ENCODE assay signal across 27 cellular contexts in genomic region chrX:10118530-10118929, GRCh38. TPM values are rescaled to one million over a fixed set of nuclear protein-coding genes. Genes with fewer than 3 reads are reported as not detected.
DNase-seq lines count a peak whose midpoint lies in the region; ATAC-seq and TF ChIP-seq lines count a peak whose summit lies in the region.
"Had no signal": no experiment of that assay in that cellular context is flagged by ENCODE, and none has a peak within 500 bp of the region (broad histone marks: within the 10 kb centered on the region; RNA-seq: fewer than 3 reads in every experiment).

No MANE protein-coding gene starts in this region.

- H3K9me2 ChIP-seq in OCI-LY1 (ENCODE audit: low read depth, low read length), result no peaks in the 10 kb centered on the region

- H3K27me3 Mint-ChIP-seq in stimulated activated naive B cell treated with anti-CD40 and anti-IgM and Interleukin-4, amounts not matched to agents 10 μg/mL and 1 μg/mL and 100 μg/mL, for 72 hours, result no peaks in the 10 kb centered on the region
- H3K27me3 Mint-ChIP-seq: central memory CD8-positive, alpha-beta T cell had no signal

- H3K9ac ChIP-seq in BLaER1 treated with 17β-estradiol and CSF1 and Interleukin-3, amounts not matched to agents 10 nM and 100 nM, result peak overlapping the region in 2 of 11 experiments; percentile 31 to 39; a peak in 3 of 22 replicates
- H3K9ac ChIP-seq in OCI-LY1 (ENCODE audit: low read length), result no peak overlapping the region

- peak overlapping the region; percentile 59 to 87 (median 79) for H3K4me2 ChIP-seq in BLaER1 treated with 17β-estradiol and CSF1 and Interleukin-3, amounts not matched to agents 10 nM and 100 nM
- H3K4me2 ChIP-seq in OCI-LY1 (ENCODE audit: low read length), result no peak overlapping the region

- ATAC-seq in gastroesophageal sphincter (no peak), psoas muscle (no peak)
- peak; percentile 54 to 58 for ATAC-seq in stimulated activated naive B cell treated with anti-CD40 and anti-IgM and Interleukin-4, amounts not matched to agents 10 μg/mL and 1 μg/mL and 100 μg/mL, for 72 hours (replicated peaks)

- no peak overlapping the region for H3K4me3 ChIP-seq in BLaER1 treated with 17β-estradiol and CSF1 and Interleukin-3, amounts not matched to agents 10 nM and 100 nM
- no peak overlapping the region for H3K4me3 ChIP-seq in OCI-LY1 (ENCODE audit: low read depth, low read length, poor library complexity, severe bottlenecking)
- H3K4me3 ChIP-seq in gastroesophageal sphincter, result no peak overlapping the region
- H3K4me3 ChIP-seq in psoas muscle, result no peak overlapping the region
- H3K4me3 ChIP-seq: HAP-1, lower lobe of right lung, SK-N-MC, tibial nerve had no signal

- H3K36me3 ChIP-seq in BLaER1 treated with 17β-estradiol and CSF1 and Interleukin-3, amounts not matched to agents 10 nM and 100 nM, result peaks cover 0 to 10% (median 7%) of the 10 kb centered on the region in 11 experiments; a peak in 5 of 22 replicates
- H3K36me3 ChIP-seq in OCI-LY1 (ENCODE audit: insufficient read depth, low read length), result peaks cover 19% of the 10 kb centered on the region
- peaks cover 0 to 20% of the 10 kb centered on the region in 2 donors for H3K36me3 ChIP-seq in gastroesophageal sphincter
- H3K36me3 ChIP-seq in psoas muscle (ENCODE audit: insufficient read depth in 1 of 2, low read depth in 1 of 2), result no peaks in the 10 kb centered on the region

- no peak for TF ChIP-seq EP300 in gastroesophageal sphincter (IDR thresholded peaks at IDR 0.05)

- peaks cover 0 to 19% (median 4%) of the 10 kb centered on the region in 11 experiments; a peak in 8 of 22 replicates for H4K20me1 ChIP-seq in BLaER1 treated with 17β-estradiol and CSF1 and Interleukin-3, amounts not matched to agents 10 nM and 100 nM
- H4K20me1 ChIP-seq in OCI-LY1 (ENCODE audit: insufficient read depth, low read length), result no peaks in the 10 kb centered on the region

- peak overlapping the region in 7 of 11 experiments; percentile 17 to 67 (median 41); a peak in 8 of 22 replicates for H3K27ac ChIP-seq in BLaER1 treated with 17β-estradiol and CSF1 and Interleukin-3, amounts not matched to agents 10 nM and 100 nM
- H3K27ac ChIP-seq in OCI-LY1 (ENCODE audit: low read depth, low read length, poor library complexity, severe bottlenecking), result peak overlapping the region; percentile 42
- peak overlapping the region; percentile 47 to 61 (median 56) for H3K27ac ChIP-seq in gastroesophageal sphincter
- H3K27ac ChIP-seq in psoas muscle, result no peak overlapping the region
- H3K27ac ChIP-seq: C4-2B, lower lobe of right lung, SK-N-MC had no signal

- WGBS in gastroesophageal sphincter (ENCODE audit: low coverage in 1 of 2), 2 donors, result 80 to 92% methylated on average over 2 of the region's 4 CpGs
- 83 to 85% (median 85%) methylated on average over 4 of the region's 4 CpGs for WGBS in psoas muscle, 3 donors

- peaks cover 40 to 65% of the 10 kb centered on the region in 2 donors for H3K4me1 Mint-ChIP-seq in stimulated activated naive B cell treated with anti-CD40 and anti-IgM and Interleukin-4, amounts not matched to agents 10 μg/mL and 1 μg/mL and 100 μg/mL, for 72 hours

- peak overlapping the region in 1 of 2 donors; percentile 28 for H3K4me3 Mint-ChIP-seq in stimulated activated naive B cell treated with anti-CD40 and anti-IgM and Interleukin-4, amounts not matched to agents 10 μg/mL and 1 μg/mL and 100 μg/mL, for 72 hours
- H3K4me3 Mint-ChIP-seq: central memory CD8-positive, alpha-beta T cell; T-helper 1 cell treated with Interleukin-12 subunit alpha and Interleukin-12 subunit beta and Interleukin-4 antibody, amounts not matched to agents 30 μg/mL and 1 μg/mL, for 36 hours had no signal

- no peaks in the 10 kb centered on the region for H3K79me2 ChIP-seq in OCI-LY1 (ENCODE audit: insufficient read depth, low read length)

- no peaks in the 10 kb centered on the region for H3K9me3 Mint-ChIP-seq in stimulated activated naive B cell treated with anti-CD40 and anti-IgM and Interleukin-4, amounts not matched to agents 10 μg/mL and 1 μg/mL and 100 μg/mL, for 72 hours
- H3K9me3 Mint-ChIP-seq: central memory CD8-positive, alpha-beta T cell; T-helper 1 cell treated with Interleukin-12 subunit alpha and Interleukin-12 subunit beta and Interleukin-4 antibody, amounts not matched to agents 30 μg/mL and 1 μg/mL, for 36 hours had no signal

- H3K27me3 ChIP-seq in BLaER1 treated with 17β-estradiol and CSF1 and Interleukin-3, amounts not matched to agents 10 nM and 100 nM, result peaks cover 9 to 17% (median 12%) of the 10 kb centered on the region in 11 experiments; a peak in 19 of 22 replicates
- H3K27me3 ChIP-seq in OCI-LY1 (ENCODE audit: insufficient read depth, low read length), result no peaks in the 10 kb centered on the region
- no peaks in the 10 kb centered on the region for H3K27me3 ChIP-seq in gastroesophageal sphincter
- H3K27me3 ChIP-seq in psoas muscle (ENCODE audit: insufficient read depth in 3 of 3, low read length in 2 of 3), result no peaks in the 10 kb centered on the region
- H3K27me3 ChIP-seq: tibial nerve had no signal

- peak; percentile 54 for DNase-seq in stimulated activated naive B cell treated with anti-CD40 and anti-IgM and Interleukin-4, amounts not matched to agents 10 μg/mL and 1 μg/mL and 100 μg/mL, for 72 hours
- DNase-seq in psoas muscle (no peak), NCI-H2171 (lab: John Stamatoyannopoulos, UW) (no peak), AG08395 (ENCODE audit: low spot score) (no peak)
- DNase-seq: activated CD4-positive, alpha-beta T cell treated with anti-CD3 and anti-CD28 coated beads for 1 hour; activated gamma-delta T cell; activated T-cell treated with anti-CD3 and anti-CD28 coated beads for 4 hours; Calu3; DMS79 treated with DMSO at 0.1 percent for 48 hours; islet precursor cell; lower lobe of right lung; NCI-H1105; NCI-H1930; NCI-H226; NCI-H82; OCI-M1; stimulated activated CD4-positive, alpha-beta T cell treated with anti-CD3 and anti-CD28 coated beads, Interleukin-4, amount 100 ng/mL, for 4 hours; stimulated activated naive CD4-positive, alpha-beta T cell treated with Interleukin-2 at 50 U/mL for 16 hours had no signal

- no peak for TF ChIP-seq POLR2A in gastroesophageal sphincter (IDR thresholded peaks at IDR 0.05)

- intact Hi-C loops in psoas muscle (cut with DNase I), result loop anchor here (2.0 to 5.0 kb wide), 3 partner anchors 106 to 236 kb away; no protein-coding TSS in a partner anchor

- H2AFZ ChIP-seq in OCI-LY1 (ENCODE audit: low read length), result no peak overlapping the region

- H3K9me3 ChIP-seq in BLaER1 treated with 17β-estradiol and CSF1 and Interleukin-3, amounts not matched to agents 10 nM and 100 nM (replicated peaks in 1 of 11), result peaks cover 0 to 7% (median 0%) of the 10 kb centered on the region in 11 experiments; a peak in 1 of 22 replicates
- H3K9me3 ChIP-seq in OCI-LY1 (ENCODE audit: low read length) (no peaks in the 10 kb centered on the region), gastroesophageal sphincter (no peaks in the 10 kb centered on the region), psoas muscle (no peaks in the 10 kb centered on the region)
- H3K9me3 ChIP-seq: lower lobe of right lung, tibial nerve had no signal

- peak overlapping the region; percentile 96 for H3K27ac Mint-ChIP-seq in stimulated activated naive B cell treated with anti-CD40 and anti-IgM and Interleukin-4, amounts not matched to agents 10 μg/mL and 1 μg/mL and 100 μg/mL, for 72 hours

- TF ChIP-seq CTCF in OCI-LY1 (IDR thresholded peaks at IDR 0.05; ENCODE audit: low read length) (no peak), gastroesophageal sphincter (IDR thresholded peaks at IDR 0.05) (no peak), psoas muscle (IDR thresholded peaks at IDR 0.05) (no peak)

- peaks cover 24 to 49% of the 10 kb centered on the region in 2 donors for H3K36me3 Mint-ChIP-seq in stimulated activated naive B cell treated with anti-CD40 and anti-IgM and Interleukin-4, amounts not matched to agents 10 μg/mL and 1 μg/mL and 100 μg/mL, for 72 hours

- H3K4me1 ChIP-seq in BLaER1 treated with 17β-estradiol and CSF1 and Interleukin-3, amounts not matched to agents 10 nM and 100 nM, result peaks cover 72 to 93% (median 82%) of the 10 kb centered on the region in 10 experiments
- H3K4me1 ChIP-seq in OCI-LY1 (ENCODE audit: insufficient read depth, low read length, severe bottlenecking) (peaks cover 45% of the 10 kb centered on the region), gastroesophageal sphincter (peaks cover 2 to 44% (median 3%) of the 10 kb centered on the region in 3 donors), psoas muscle (no peaks in the 10 kb centered on the region)
- H3K4me1 ChIP-seq: HAP-1, tibial nerve had no signal

- H3F3A ChIP-seq in OCI-LY1 (ENCODE audit: insufficient read depth, low read length), result no peaks in the 10 kb centered on the region; the same call in 1 of the 2 replicates

RNA-seq across cellular contexts. Expression of gene CLCN4, which starts 38.2 kb away (rescaled TPM):
- total RNA-seq in gastroesophageal sphincter, result 1 to 10 TPM in 3 of 4 donors, under 1 TPM in 1; 0.16 to 2.3 (median 2.0) TPM
- total RNA-seq in psoas muscle, result 10 to 100 TPM; 48.7 to 75.9 (median 74.4) TPM
- polyA plus RNA-seq in psoas muscle, result 10 to 100 TPM in 2 of 3 donors, 1 to 10 TPM in 1; 4.1 to 53.8 (median 19.9) TPM

Comparison
In these comparisons a context has a peak if more than half of its experiments do, and no peak if none do; other contexts are left out.
1. ATAC-seq: peak in stimulated activated naive B cell treated with anti-CD40 and anti-IgM and Interleukin-4, amounts not matched to agents 10 μg/mL and 1 μg/mL and 100 μg/mL, for 72 hours (2 of 2); none in gastroesophageal sphincter (single experiment) and psoas muscle (0 of 4).
2. RNA of gene CLCN4, which starts 38.2 kb away (total RNA-seq): 48.7 to 75.9 TPM in psoas muscle; 0.16 to 2.3 TPM in gastroesophageal sphincter; every median in the first group is over 10 times any median in the second.